In genomic region chr4:74932832-74933561, GRCh38 we compare ENCODE assay signal across 8 cellular contexts. TPM values are rescaled to one million over a fixed set of nuclear protein-coding genes. Genes with fewer than 3 reads are reported as not detected.
DNase-seq lines count a peak whose midpoint lies in the region; ATAC-seq and TF ChIP-seq lines count a peak whose summit lies in the region.

A gene with protein sequence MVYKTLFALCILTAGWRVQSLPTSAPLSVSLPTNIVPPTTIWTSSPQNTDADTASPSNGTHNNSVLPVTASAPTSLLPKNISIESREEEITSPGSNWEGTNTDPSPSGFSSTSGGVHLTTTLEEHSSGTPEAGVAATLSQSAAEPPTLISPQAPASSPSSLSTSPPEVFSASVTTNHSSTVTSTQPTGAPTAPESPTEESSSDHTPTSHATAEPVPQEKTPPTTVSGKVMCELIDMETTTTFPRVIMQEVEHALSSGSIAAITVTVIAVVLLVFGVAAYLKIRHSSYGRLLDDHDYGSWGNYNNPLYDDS (plus strand): TSS chr4:74933116. CDS start chr4:74933328, 212 bp downstream.

- peaks cover 26% of the 10 kb centered on the region for H3K4me1 ChIP-seq in mononuclear cell (ENCODE audit: insufficient read depth, low read length)
- H3K4me1 ChIP-seq in stomach: peaks cover 4 to 29% (median 23%) of the 10 kb centered on the region in 4 donors

- WGBS in stomach, 5 donors: 0 to 2% (median 1%) methylated on average over 29 to 64 of the region's 64 CpGs

- DNase-seq in ACHN: peak; percentile 83
- DNase-seq in NCI-H1694 (lab: John Stamatoyannopoulos, UW): peak; percentile 68
- peak; percentile 76 to 81 for DNase-seq in erythroblast (lab: John Stamatoyannopoulos, UW)
- peak; percentile 94 for DNase-seq in stomach

- intact Hi-C loops in stomach (cut with DNase I; ENCODE audit: low total_unique reads): no loop called here

- TF ChIP-seq POLR2A in erythroblast (IDR thresholded peaks at IDR 0.05; ENCODE audit: low read length): no peak
- no peak for TF ChIP-seq POLR2A in stomach (IDR thresholded peaks at IDR 0.05)

- H3K9me3 ChIP-seq in mononuclear cell (ENCODE audit: low read depth, low read length) (no peaks in the 10 kb centered on the region), stomach (no peaks in the 10 kb centered on the region)

- ATAC-seq in GM18502 (IDR thresholded peaks at IDR 0.05; ENCODE audit: poor library complexity, unreplicated experiment): peak; percentile 77
- peak; percentile 74 for ATAC-seq in HG02852 (IDR thresholded peaks at IDR 0.05; ENCODE audit: unreplicated experiment)

- TF ChIP-seq CTCF in VCaP (conservative IDR thresholded peaks at IDR 0.05): peak; percentile 99
- TF ChIP-seq CTCF in stomach (IDR thresholded peaks at IDR 0.05): peak in 5 of 7 experiments; percentile 49 to 74 (median 58)

- peak within 1 kb of the TSS; percentile 30 for H3K4me3 ChIP-seq in mononuclear cell (ENCODE audit: low read length)
- H3K4me3 ChIP-seq in stomach: peak within 1 kb of the TSS; percentile 61 to 73 (median 68)

- H3K27me3 ChIP-seq in mononuclear cell (ENCODE audit: insufficient read depth, low read length): peaks cover 76% of the 10 kb centered on the region
- peaks cover 0 to 34% (median 12%) of the 10 kb centered on the region in 3 donors for H3K27me3 ChIP-seq in stomach

- peak within 1 kb of the TSS; percentile 34; the same call in 1 of the 2 replicates for H3K27ac ChIP-seq in VCaP
- peak within 1 kb of the TSS; percentile 31 to 81 (median 78) for H3K27ac ChIP-seq in stomach

- in situ Hi-C loops in ACHN (cut with HindIII; ENCODE audit: low pct_ligation_motif_present, low pct_unique_long_range_greater_than_20kb, low sequenced_read_pairs): no loop called here

- H3K36me3 ChIP-seq in stomach: no peaks in the 10 kb centered on the region

- TF ChIP-seq EP300 in stomach (IDR thresholded peaks at IDR 0.05): no peak

RNA-seq across cellular contexts. Expression of the gene that starts here (rescaled TPM):
- total RNA-seq in mononuclear cell (1.0 TPM), stomach (10 to 100 TPM in 4 of 5 donors, 1 to 10 TPM in 1; 1.8 to 24.6 (median 19.3) TPM)
- 1 to 10 TPM; 2.4 to 5.1 (median 2.4) TPM for polyA plus RNA-seq in stomach

Comparison
In these comparisons a context has a peak if more than half of its experiments do, and no peak if none do; other contexts are left out.
1. Peak in every context shown above with its lines: DNase-seq, ATAC-seq, H3K4me3 ChIP-seq and H3K27ac ChIP-seq.